Comparison of ENCODE assay signal across 8 cellular contexts in the genomic region with DNA sequence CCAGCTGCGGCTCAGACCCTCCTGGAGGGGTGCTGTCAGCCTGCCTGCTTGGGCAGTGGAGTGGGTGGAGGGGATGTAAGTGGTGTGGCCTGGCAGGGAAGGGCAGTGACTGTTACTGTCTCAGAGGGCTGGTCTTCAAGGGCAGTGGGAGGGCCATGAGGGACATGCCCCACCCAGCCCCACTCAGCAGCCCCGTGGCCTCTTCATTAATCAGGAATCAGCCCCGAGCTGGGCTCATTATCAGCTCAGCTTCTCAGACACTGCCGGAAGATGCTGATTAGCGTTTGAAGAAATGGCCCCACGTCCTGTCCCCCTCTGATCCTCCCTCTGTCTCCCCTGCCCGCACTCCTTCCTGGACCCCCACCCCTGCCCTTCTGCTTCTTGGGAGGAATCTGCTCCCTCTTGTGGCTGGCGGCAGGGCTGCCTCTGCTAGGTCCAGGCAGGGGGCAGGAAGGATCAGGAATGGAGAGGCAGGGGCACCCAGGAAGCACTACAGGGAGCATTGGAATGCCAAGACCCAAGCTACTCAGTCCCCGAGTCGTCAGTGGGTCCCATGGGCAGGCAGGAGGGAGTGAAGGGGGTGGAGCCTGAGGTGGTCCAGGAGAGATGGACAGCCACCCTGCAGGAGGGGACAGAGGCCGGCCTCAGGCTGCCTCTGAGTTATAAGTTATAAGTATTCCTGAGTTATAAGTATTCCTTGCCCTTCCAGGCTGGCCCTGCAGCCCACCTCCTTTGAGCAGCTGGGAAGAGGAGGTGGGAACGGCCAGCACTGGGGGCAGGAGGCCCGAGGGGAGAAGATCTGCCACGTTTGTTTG. TPM values are rescaled to one million over a fixed set of nuclear protein-coding genes. Genes with fewer than 3 reads are reported as not detected.
DNase-seq lines count a peak whose midpoint lies in the region; ATAC-seq, FAIRE-seq and TF ChIP-seq lines count a peak whose summit lies in the region.

No MANE protein-coding gene starts in this region.

- H3K4me1 ChIP-seq in Loucy (ENCODE audit: insufficient read depth, low read length, poor library complexity, severe bottlenecking) = peaks cover 11% of the 10 kb centered on the region
- H3K4me1 ChIP-seq in ascending aorta = peaks cover 4 to 14% of the 10 kb centered on the region in 2 donors
- H3K4me1 ChIP-seq in keratinocyte (ENCODE audit: control insufficient read depth, extremely low read depth, insufficient read depth, low read length) = peaks cover 8% of the 10 kb centered on the region

- H2AFZ ChIP-seq in Loucy (ENCODE audit: low read length) (peak overlapping the region; percentile 82), keratinocyte (ENCODE audit: control insufficient read depth, low read length) (no peak overlapping the region)

- no peaks in the 10 kb centered on the region for H3K9me2 ChIP-seq in Loucy (replicated peaks; ENCODE audit: low read depth, low read length)

- intact Hi-C loops in ascending aorta (cut with DNase I) = no loop called here

- H3F3A ChIP-seq in Loucy (ENCODE audit: low read depth) = no peaks in the 10 kb centered on the region

- FAIRE-seq in keratinocyte (lab: Jason Lieb, UNC) = no peak

- no peaks in the 10 kb centered on the region for H3K9me3 ChIP-seq in Loucy (ENCODE audit: insufficient read depth, low read depth, low read length)
- H3K9me3 ChIP-seq in ascending aorta = no peaks in the 10 kb centered on the region
- H3K9me3 ChIP-seq in keratinocyte (ENCODE audit: control insufficient read depth, low read depth, low read length) = no peaks in the 10 kb centered on the region

- TF ChIP-seq CTCF in Loucy (conservative IDR thresholded peaks at IDR 0.05; ENCODE audit: low read length) (peak; percentile 93), ascending aorta (IDR thresholded peaks at IDR 0.05) (peak; percentile 47 to 77 (median 70)), keratinocyte (optimal IDR thresholded peaks at IDR 0.05 in 1 of 3, IDR thresholded peaks at IDR 0.05 in 1 of 3, conservative IDR thresholded peaks at IDR 0.05 in 1 of 3; ENCODE audit: extremely low read depth in 1 of 3, insufficient read depth in 2 of 3, low read length in 3 of 3) (peak; percentile 47 to 73 (median 66))

- dilution Hi-C loops in keratinocyte (cut with MboI; ENCODE audit: extremely low pct_ligation_motif_present, low sequenced_read_pairs) = no loop called here

- no peaks in the 10 kb centered on the region for H3K9me1 ChIP-seq in keratinocyte (ENCODE audit: control insufficient read depth, extremely low read depth, insufficient read depth, low read length)

- ATAC-seq in GM21825 (IDR thresholded peaks at IDR 0.05; ENCODE audit: unreplicated experiment) (no peak), GM18858 (IDR thresholded peaks at IDR 0.05; ENCODE audit: unreplicated experiment) (no peak), GM19324 (IDR thresholded peaks at IDR 0.05; ENCODE audit: low FRiP score, unreplicated experiment) (no peak)

- no peaks in the 10 kb centered on the region for H3K27me3 ChIP-seq in Loucy (ENCODE audit: insufficient read depth, low read length, poor library complexity, severe bottlenecking)
- H3K27me3 ChIP-seq in ascending aorta = no peaks in the 10 kb centered on the region
- peaks cover 38% of the 10 kb centered on the region for H3K27me3 ChIP-seq in keratinocyte (ENCODE audit: control insufficient read depth, extremely low read depth, insufficient read depth, low read length)

- H4K20me1 ChIP-seq in Loucy (ENCODE audit: insufficient read depth, low read length, poor library complexity, severe bottlenecking) = no peaks in the 10 kb centered on the region
- peaks cover under 1% of the 10 kb centered on the region for H4K20me1 ChIP-seq in keratinocyte (ENCODE audit: control insufficient read depth, extremely low read depth, insufficient read depth, low read length)

- H3K27ac ChIP-seq in ascending aorta (peak overlapping the region in 1 of 2 donors; percentile 56), keratinocyte (ENCODE audit: control insufficient read depth, insufficient read depth, low read length) (no peak overlapping the region)

- H3K79me2 ChIP-seq in Loucy (ENCODE audit: insufficient read depth, low read length) (no peaks in the 10 kb centered on the region), keratinocyte (ENCODE audit: control insufficient read depth, insufficient read depth, low read length) (no peaks in the 10 kb centered on the region)

- H3K9ac ChIP-seq in Loucy (ENCODE audit: low read depth, low read length, poor library complexity, severe bottlenecking) (peak overlapping the region; percentile 34), keratinocyte (ENCODE audit: control insufficient read depth, extremely low read depth, insufficient read depth, low read length) (no peak overlapping the region)

- H3K4me3 ChIP-seq in Loucy (ENCODE audit: low read length, poor library complexity, severe bottlenecking) = peak overlapping the region; percentile 66
- H3K4me3 ChIP-seq in ascending aorta = no peak overlapping the region
- no peak overlapping the region for H3K4me3 ChIP-seq in keratinocyte (ENCODE audit: control insufficient read depth in 2 of 3, extremely low read depth in 1 of 3, insufficient read depth in 2 of 3, low read depth in 1 of 3, low read length in 3 of 3)

- H3K36me3 ChIP-seq in Loucy (ENCODE audit: insufficient read depth, low read length) (no peaks in the 10 kb centered on the region), ascending aorta (no peaks in the 10 kb centered on the region), keratinocyte (ENCODE audit: control insufficient read depth in 2 of 2, extremely low read depth in 1 of 2, insufficient read depth in 2 of 2, low read length in 2 of 2) (no peaks in the 10 kb centered on the region)

- H3K4me2 ChIP-seq in Loucy (ENCODE audit: low read depth, low read length, poor library complexity, severe bottlenecking) (peak overlapping the region; percentile 64), keratinocyte (ENCODE audit: control insufficient read depth, extremely low read depth, insufficient read depth, low read depth, low read length) (no peak overlapping the region)

- peak; percentile 16 for DNase-seq in NCI-H1105 treated with DMSO at 0.1 percent for 48 hours (lab: John Stamatoyannopoulos, UW)
- no peak for DNase-seq in NCI-H1105 (lab: John Stamatoyannopoulos, UW)
- no peak for DNase-seq in ascending aorta (ENCODE audit: low spot score in 2 of 2)
- DNase-seq in keratinocyte (ENCODE audit: low read depth, low spot score) = no peak

RNA-seq across cellular contexts. Expression of gene ASIC4, which starts 7.0 kb away (rescaled TPM):
- total RNA-seq in ascending aorta = not detected
- not detected in 3 replicates for polyA plus RNA-seq in keratinocyte
- polyA plus RNA-seq in keratinocyte (2011; ENCODE audit: low read depth) = not detected
- polyA plus RNA-seq in keratinocyte (2011; cell fraction: cytosol; rRNA removed) = not detected in 2 replicates
- polyA plus RNA-seq in keratinocyte (2011; cell fraction: nucleus; rRNA removed) = 0.05 TPM in 1 of 2 replicates, not detected in the other
- 0.11 TPM in 1 of 2 replicates, not detected in the other for polyA plus RNA-seq in keratinocyte (2012; ENCODE audit: low replicate concordance)
- not detected in 3 replicates for polyA minus RNA-seq in keratinocyte
- polyA minus RNA-seq in keratinocyte (2011; cell fraction: cytosol; rRNA and poly(A)+ RNA removed) = not detected
- not detected in 2 replicates for polyA minus RNA-seq in keratinocyte (2011; cell fraction: nucleus; rRNA and poly(A)+ RNA removed)

RNA-seq across cellular contexts. Expression of gene CHPF, which starts 22.3 kb away (rescaled TPM):
- 249 TPM for total RNA-seq in ascending aorta
- polyA plus RNA-seq in keratinocyte = 24.4 to 63.7 TPM (median 50.9 TPM) in 3 replicates
- polyA plus RNA-seq in keratinocyte (2011; ENCODE audit: low read depth) = 12.2 TPM
- 23.4 and 59.7 TPM in 2 replicates for polyA plus RNA-seq in keratinocyte (2011; cell fraction: cytosol; rRNA removed)
- 82.1 and 134 TPM in 2 replicates for polyA plus RNA-seq in keratinocyte (2011; cell fraction: nucleus; rRNA removed)
- 67.0 and 81.8 TPM in 2 replicates for polyA plus RNA-seq in keratinocyte (2012; ENCODE audit: low replicate concordance)
- 24.4 to 61.4 TPM (median 36.5 TPM) in 3 replicates for polyA minus RNA-seq in keratinocyte
- polyA minus RNA-seq in keratinocyte (2011; cell fraction: cytosol; rRNA and poly(A)+ RNA removed) = 159 TPM
- polyA minus RNA-seq in keratinocyte (2011; cell fraction: nucleus; rRNA and poly(A)+ RNA removed) = 132 and 181 TPM in 2 replicates

RNA-seq across cellular contexts. Expression of gene TMEM198, which starts 22.6 kb away (rescaled TPM):
- 6.0 TPM for total RNA-seq in ascending aorta
- 0.81 to 1.5 TPM (median 0.82 TPM) in 3 replicates for polyA plus RNA-seq in keratinocyte
- polyA plus RNA-seq in keratinocyte (2011; ENCODE audit: low read depth) = not detected
- 0.32 and 0.44 TPM in 2 replicates for polyA plus RNA-seq in keratinocyte (2011; cell fraction: cytosol; rRNA removed)
- polyA plus RNA-seq in keratinocyte (2011; cell fraction: nucleus; rRNA removed) = 10.9 and 11.5 TPM in 2 replicates
- 0.61 and 0.83 TPM in 2 replicates for polyA plus RNA-seq in keratinocyte (2012; ENCODE audit: low replicate concordance)
- polyA minus RNA-seq in keratinocyte = 0.13 to 1.1 TPM (median 0.26 TPM) in 3 replicates
- polyA minus RNA-seq in keratinocyte (2011; cell fraction: cytosol; rRNA and poly(A)+ RNA removed) = not detected
- polyA minus RNA-seq in keratinocyte (2011; cell fraction: nucleus; rRNA and poly(A)+ RNA removed) = 0.42 and 0.70 TPM in 2 replicates

RNA-seq across cellular contexts. Expression of gene GMPPA, which starts 22.6 kb away (rescaled TPM):
- total RNA-seq in ascending aorta = 11.4 TPM
- polyA plus RNA-seq in keratinocyte = 50.6 to 63.4 TPM (median 57.6 TPM) in 3 replicates
- 4.1 TPM for polyA plus RNA-seq in keratinocyte (2011; ENCODE audit: low read depth)
- 50.5 and 53.2 TPM in 2 replicates for polyA plus RNA-seq in keratinocyte (2011; cell fraction: cytosol; rRNA removed)
- polyA plus RNA-seq in keratinocyte (2011; cell fraction: nucleus; rRNA removed) = 64.4 and 79.0 TPM in 2 replicates
- 25.4 and 39.5 TPM in 2 replicates for polyA plus RNA-seq in keratinocyte (2012; ENCODE audit: low replicate concordance)
- 66.2 to 112 TPM (median 83.0 TPM) in 3 replicates for polyA minus RNA-seq in keratinocyte
- polyA minus RNA-seq in keratinocyte (2011; cell fraction: cytosol; rRNA and poly(A)+ RNA removed) = 50.5 TPM
- polyA minus RNA-seq in keratinocyte (2011; cell fraction: nucleus; rRNA and poly(A)+ RNA removed) = 23.8 and 26.3 TPM in 2 replicates

RNA-seq across cellular contexts. Expression of gene OBSL1, which starts 50.1 kb away (rescaled TPM):
- total RNA-seq in ascending aorta = 151 TPM
- 9.3 to 14.8 TPM (median 12.7 TPM) in 3 replicates for polyA plus RNA-seq in keratinocyte
- 7.9 TPM for polyA plus RNA-seq in keratinocyte (2011; ENCODE audit: low read depth)
- 4.5 and 12.2 TPM in 2 replicates for polyA plus RNA-seq in keratinocyte (2011; cell fraction: cytosol; rRNA removed)
- 27.9 and 36.9 TPM in 2 replicates for polyA plus RNA-seq in keratinocyte (2011; cell fraction: nucleus; rRNA removed)
- 16.9 and 17.4 TPM in 2 replicates for polyA plus RNA-seq in keratinocyte (2012; ENCODE audit: low replicate concordance)
- polyA minus RNA-seq in keratinocyte = 12.6 to 22.9 TPM (median 21.8 TPM) in 3 replicates
- 18.0 TPM for polyA minus RNA-seq in keratinocyte (2011; cell fraction: cytosol; rRNA and poly(A)+ RNA removed)
- polyA minus RNA-seq in keratinocyte (2011; cell fraction: nucleus; rRNA and poly(A)+ RNA removed) = 15.8 and 18.6 TPM in 2 replicates
